ENCODE assay signal across 1 cellular context in genomic region chr2:170819941-170820646, GRCh38.
TF ChIP-seq lines count a peak whose summit lies in the region.

No MANE protein-coding gene starts in this region.

TF ChIP-seq in H1, 55 proteins besides CTCF, POLR2A, EP300 and RAD21:
- peak; percentile 68 for TF ChIP-seq CREB1 (IDR thresholded peaks at IDR 0.05)
- no peak for TF ChIP-seq SP2 (IDR thresholded peaks at IDR 0.05; ENCODE audit: low read length)
- TF ChIP-seq KDM4A (IDR thresholded peaks at IDR 0.05; ENCODE audit: low read depth, low read length, severe bottlenecking), result peak; percentile 67
- peak; percentile 57 for TF ChIP-seq SUZ12 (IDR thresholded peaks at IDR 0.05; ENCODE audit: low read length)
- peak; percentile 46 for TF ChIP-seq ASH2L (IDR thresholded peaks at IDR 0.05; ENCODE audit: low read length)
- TF ChIP-seq USF2 (IDR thresholded peaks at IDR 0.05; ENCODE audit: low read length), result peak; percentile 49
- TF ChIP-seq CTBP2 (IDR thresholded peaks at IDR 0.05; ENCODE audit: borderline replicate concordance, insufficient read depth, insufficient read length, low read length), result no peak
- no peak for TF ChIP-seq SRF (IDR thresholded peaks at IDR 0.05; ENCODE audit: low read depth, low read length)
- TF ChIP-seq E2F6 (IDR thresholded peaks at IDR 0.05), result peak; percentile 98
- TF ChIP-seq RNF2 (IDR thresholded peaks at IDR 0.05; ENCODE audit: borderline replicate concordance, low read depth, low read length, missing control alignments, poor library complexity, severe bottlenecking), result peak; percentile 71
- TF ChIP-seq MAX (IDR thresholded peaks at IDR 0.05), result peak; percentile 99
- no peak for TF ChIP-seq BACH1 (IDR thresholded peaks at IDR 0.05; ENCODE audit: low read length)
- TF ChIP-seq SP1 (IDR thresholded peaks at IDR 0.05; ENCODE audit: low read depth, low read length), result 0 out of 2 replicates have a peak, but pooled peaks have one; percentile 5
- no peak for TF ChIP-seq POU5F1 (IDR thresholded peaks at IDR 0.05; ENCODE audit: low read depth, low read length)
- TF ChIP-seq EZH2 (IDR thresholded peaks at IDR 0.05; ENCODE audit: low read depth, low read length, severe bottlenecking), result peak; percentile 84
- TF ChIP-seq KDM1A (IDR thresholded peaks at IDR 0.05; ENCODE audit: borderline replicate concordance, low read length), result 0 out of 2 replicates have a peak, but pooled peaks have one; percentile 32
